18 cellular contexts compared by ENCODE assay signal in genomic region chr7:93941956-93942355, GRCh38. TPM values are rescaled to one million over a fixed set of nuclear protein-coding genes. Genes with fewer than 3 reads are reported as not detected.
"Had no signal": no experiment of that assay in that cellular context is flagged by ENCODE, and none has a peak within 500 bp of the region (broad histone marks: within the 10 kb centered on the region; RNA-seq: fewer than 3 reads in every experiment).

No MANE protein-coding gene starts in this region.

- H3K27ac ChIP-seq: foreskin keratinocyte, left ventricle myocardium inferior, prostate gland, suprapubic skin had no signal

- H3K4me1 ChIP-seq: foreskin keratinocyte, prostate gland, suprapubic skin had no signal

- H3K27me3 ChIP-seq: suprapubic skin had no signal

- H3K9me3 ChIP-seq: left ventricle myocardium inferior, prostate gland, suprapubic skin had no signal

- ATAC-seq: foreskin keratinocyte, right cardiac atrium had no signal

- H3K4me3 ChIP-seq: left ventricle myocardium inferior, prostate gland, suprapubic skin had no signal

- H3K36me3 ChIP-seq: left ventricle myocardium inferior, prostate gland, suprapubic skin had no signal

- DNase-seq: activated CD4-positive, alpha-beta T cell treated with anti-CD3 and anti-CD28 coated beads, Interleukin-2, amount 10 ng/mL, durations not matched to agents 7 days and 5 days; activated CD4-positive, CD25-positive, alpha-beta regulatory T cell; activated CD8-positive, alpha-beta memory T cell treated with anti-CD3 and anti-CD28 coated beads for 24 hours; activated gamma-delta T cell treated with Interleukin-2 at 50 U/mL for 16 hours; amygdala; foreskin keratinocyte; left ventricle myocardium inferior; nucleus accumbens; right cardiac atrium; small intestine; trophoblast cell had no signal

RNA-seq across cellular contexts. Expression of gene GNG11, which starts 20.4 kb away (rescaled TPM):
- total RNA-seq: activated CD4-positive, alpha-beta T cell treated with anti-CD3 and anti-CD28 coated beads, Interleukin-2, amount 10 ng/mL, durations not matched to agents 7 days and 5 days had no signal

RNA-seq across cellular contexts. Expression of gene GNGT1, which starts 35.6 kb away (rescaled TPM):
- total RNA-seq: activated CD4-positive, alpha-beta T cell treated with anti-CD3 and anti-CD28 coated beads, Interleukin-2, amount 10 ng/mL, durations not matched to agents 7 days and 5 days; bronchial epithelial cell; chondrocyte; dermis microvascular lymphatic vessel endothelial cell; epithelial cell of proximal tubule; foreskin keratinocyte; kidney epithelial cell; left ventricle myocardium inferior; prostate gland; right cardiac atrium; suprapubic skin had no signal
- polyA plus RNA-seq: foreskin keratinocyte, right cardiac atrium, small intestine had no signal

RNA-seq across cellular contexts. Expression of gene TFPI2, which starts 51.4 kb away (rescaled TPM):
- total RNA-seq: activated CD4-positive, alpha-beta T cell treated with anti-CD3 and anti-CD28 coated beads, Interleukin-2, amount 10 ng/mL, durations not matched to agents 7 days and 5 days had no signal
